ENCODE assay signal across 8 cellular contexts in genomic region chr6:26216015-26216885, GRCh38.
DNase-seq lines count a peak whose midpoint lies in the region; ATAC-seq and TF ChIP-seq lines count a peak whose summit lies in the region.

No MANE protein-coding gene starts in this region.

- ATAC-seq in GM19035 (IDR thresholded peaks at IDR 0.05; ENCODE audit: unreplicated experiment): peak; percentile 74
- ATAC-seq in HG03196 (IDR thresholded peaks at IDR 0.05; ENCODE audit: unreplicated experiment): peak; percentile 73
- ATAC-seq in left lung: peak; percentile 82

- no peaks in the 10 kb centered on the region for H3K4me1 ChIP-seq in BE2C
- H3K4me1 ChIP-seq in left lung: peaks cover 0 to 28% of the 10 kb centered on the region in 2 donors

- H3K36me3 ChIP-seq in BE2C (no peaks in the 10 kb centered on the region), left lung (no peaks in the 10 kb centered on the region)

- intact Hi-C loops in left lung (cut with DNase I): no loop called here

- H3K4me3 ChIP-seq in BE2C (ENCODE audit: low read depth, low read length): peak overlapping the region; percentile 96
- H3K4me3 ChIP-seq in left lung: peak overlapping the region; percentile 34 to 53

- peak overlapping the region; percentile 93 to 96 for H3K27ac ChIP-seq in left lung

- DNase-seq in BE2C: peak; percentile 68
- DNase-seq in NCI-H510A (lab: John Stamatoyannopoulos, UW): peak; percentile 73
- peak; percentile 85 for DNase-seq in activated CD4-positive, alpha-beta T cell treated with anti-CD3 and anti-CD28 coated beads for 48 hours
- peak; percentile 83 for DNase-seq in ecto neural progenitor cell (ENCODE audit: low spot score)
- DNase-seq in left lung: peak in 1 of 2 donors; percentile 76
- peak; percentile 47 for DNase-seq in stimulated activated CD8-positive, alpha-beta memory T cell treated with anti-CD3 and anti-CD28 coated beads, Interleukin-12 subunit alpha, Interleukin-12 subunit beta, amount 100 ng/mL, for 1 hour (ENCODE audit: low read depth)

- H3K9me3 ChIP-seq in BE2C (no peaks in the 10 kb centered on the region), left lung (no peaks in the 10 kb centered on the region)

- H3K27me3 ChIP-seq in BE2C (no peaks in the 10 kb centered on the region), left lung (peaks cover 0 to 80% of the 10 kb centered on the region in 2 donors)

- TF ChIP-seq CTCF in BE2C (IDR thresholded peaks at IDR 0.05; ENCODE audit: low read depth, low read length) (no peak), left lung (IDR thresholded peaks at IDR 0.05) (no peak)
